ENCODE assay signal across 1 cellular context in the genomic region with DNA sequence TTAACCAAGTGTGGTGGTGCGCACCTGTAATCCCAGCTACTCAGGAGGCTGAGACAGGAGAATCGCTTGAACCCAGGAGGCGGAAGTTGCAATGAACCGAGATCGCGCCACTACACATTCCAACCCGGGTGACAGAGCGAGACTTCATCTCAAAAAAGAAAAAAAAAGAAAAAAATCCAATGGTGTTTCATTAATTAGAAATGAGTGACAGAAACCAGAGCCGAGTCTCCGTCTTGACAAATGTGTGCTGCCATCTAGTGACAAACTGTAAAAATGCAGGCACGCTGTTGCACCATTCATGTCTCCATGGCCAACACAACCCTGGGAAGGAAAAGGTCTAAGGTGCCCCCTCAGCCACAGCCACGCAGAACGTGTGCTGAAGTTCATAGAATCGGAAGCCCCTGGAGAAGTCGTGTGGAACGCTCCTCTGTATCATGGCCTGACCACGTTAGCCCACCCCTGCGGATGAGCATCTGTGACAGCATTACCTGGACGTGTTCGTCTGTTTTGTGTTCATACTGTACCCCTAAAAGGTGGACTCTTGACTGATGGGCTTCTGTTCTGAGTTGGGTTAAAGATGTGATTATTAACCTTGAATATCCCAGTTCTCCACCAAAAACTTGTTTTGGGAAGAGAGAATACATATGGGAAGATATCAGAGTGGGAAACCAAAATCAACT.
TF ChIP-seq lines count a peak whose summit lies in the region.

No MANE protein-coding gene starts in this region.

TF ChIP-seq in GM12878, 131 proteins besides CTCF, POLR2A, EP300 and RAD21 (continued from another document and continues in another):
- TF ChIP-seq, protein P1, sequence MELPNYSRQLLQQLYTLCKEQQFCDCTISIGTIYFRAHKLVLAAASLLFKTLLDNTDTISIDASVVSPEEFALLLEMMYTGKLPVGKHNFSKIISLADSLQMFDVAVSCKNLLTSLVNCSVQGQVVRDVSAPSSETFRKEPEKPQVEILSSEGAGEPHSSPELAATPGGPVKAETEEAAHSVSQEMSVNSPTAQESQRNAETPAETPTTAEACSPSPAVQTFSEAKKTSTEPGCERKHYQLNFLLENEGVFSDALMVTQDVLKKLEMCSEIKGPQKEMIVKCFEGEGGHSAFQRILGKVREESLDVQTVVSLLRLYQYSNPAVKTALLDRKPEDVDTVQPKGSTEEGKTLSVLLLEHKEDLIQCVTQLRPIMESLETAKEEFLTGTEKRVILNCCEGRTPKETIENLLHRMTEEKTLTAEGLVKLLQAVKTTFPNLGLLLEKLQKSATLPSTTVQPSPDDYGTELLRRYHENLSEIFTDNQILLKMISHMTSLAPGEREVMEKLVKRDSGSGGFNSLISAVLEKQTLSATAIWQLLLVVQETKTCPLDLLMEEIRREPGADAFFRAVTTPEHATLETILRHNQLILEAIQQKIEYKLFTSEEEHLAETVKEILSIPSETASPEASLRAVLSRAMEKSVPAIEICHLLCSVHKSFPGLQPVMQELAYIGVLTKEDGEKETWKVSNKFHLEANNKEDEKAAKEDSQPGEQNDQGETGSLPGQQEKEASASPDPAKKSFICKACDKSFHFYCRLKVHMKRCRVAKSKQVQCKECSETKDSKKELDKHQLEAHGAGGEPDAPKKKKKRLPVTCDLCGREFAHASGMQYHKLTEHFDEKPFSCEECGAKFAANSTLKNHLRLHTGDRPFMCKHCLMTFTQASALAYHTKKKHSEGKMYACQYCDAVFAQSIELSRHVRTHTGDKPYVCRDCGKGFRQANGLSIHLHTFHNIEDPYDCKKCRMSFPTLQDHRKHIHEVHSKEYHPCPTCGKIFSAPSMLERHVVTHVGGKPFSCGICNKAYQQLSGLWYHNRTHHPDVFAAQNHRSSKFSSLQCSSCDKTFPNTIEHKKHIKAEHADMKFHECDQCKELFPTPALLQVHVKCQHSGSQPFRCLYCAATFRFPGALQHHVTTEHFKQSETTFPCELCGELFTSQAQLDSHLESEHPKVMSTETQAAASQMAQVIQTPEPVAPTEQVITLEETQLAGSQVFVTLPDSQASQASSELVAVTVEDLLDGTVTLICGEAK (IDR thresholded peaks at IDR 0.05; ENCODE audit: borderline replicate concordance), result no peak
- TF ChIP-seq, protein P2, sequence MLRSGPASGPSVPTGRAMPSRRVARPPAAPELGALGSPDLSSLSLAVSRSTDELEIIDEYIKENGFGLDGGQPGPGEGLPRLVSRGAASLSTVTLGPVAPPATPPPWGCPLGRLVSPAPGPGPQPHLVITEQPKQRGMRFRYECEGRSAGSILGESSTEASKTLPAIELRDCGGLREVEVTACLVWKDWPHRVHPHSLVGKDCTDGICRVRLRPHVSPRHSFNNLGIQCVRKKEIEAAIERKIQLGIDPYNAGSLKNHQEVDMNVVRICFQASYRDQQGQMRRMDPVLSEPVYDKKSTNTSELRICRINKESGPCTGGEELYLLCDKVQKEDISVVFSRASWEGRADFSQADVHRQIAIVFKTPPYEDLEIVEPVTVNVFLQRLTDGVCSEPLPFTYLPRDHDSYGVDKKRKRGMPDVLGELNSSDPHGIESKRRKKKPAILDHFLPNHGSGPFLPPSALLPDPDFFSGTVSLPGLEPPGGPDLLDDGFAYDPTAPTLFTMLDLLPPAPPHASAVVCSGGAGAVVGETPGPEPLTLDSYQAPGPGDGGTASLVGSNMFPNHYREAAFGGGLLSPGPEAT (IDR thresholded peaks at IDR 0.05; ENCODE audit: low read depth), result peak; percentile 44; the same call in 1 of the 2 replicates
- no peak; the same call in 1 of the 2 replicates for TF ChIP-seq ATF7 (IDR thresholded peaks at IDR 0.05; ENCODE audit: low read depth)
- TF ChIP-seq, protein P3, sequence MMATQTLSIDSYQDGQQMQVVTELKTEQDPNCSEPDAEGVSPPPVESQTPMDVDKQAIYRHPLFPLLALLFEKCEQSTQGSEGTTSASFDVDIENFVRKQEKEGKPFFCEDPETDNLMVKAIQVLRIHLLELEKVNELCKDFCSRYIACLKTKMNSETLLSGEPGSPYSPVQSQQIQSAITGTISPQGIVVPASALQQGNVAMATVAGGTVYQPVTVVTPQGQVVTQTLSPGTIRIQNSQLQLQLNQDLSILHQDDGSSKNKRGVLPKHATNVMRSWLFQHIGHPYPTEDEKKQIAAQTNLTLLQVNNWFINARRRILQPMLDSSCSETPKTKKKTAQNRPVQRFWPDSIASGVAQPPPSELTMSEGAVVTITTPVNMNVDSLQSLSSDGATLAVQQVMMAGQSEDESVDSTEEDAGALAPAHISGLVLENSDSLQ (IDR thresholded peaks at IDR 0.05), result peak; percentile 95
- TF ChIP-seq ZNF207 (IDR thresholded peaks at IDR 0.05; ENCODE audit: borderline replicate concordance), result 0 out of 2 replicates have a peak, but pooled peaks have one; percentile 26
- TF ChIP-seq KAT2A (conservative IDR thresholded peaks at IDR 0.05; ENCODE audit: control insufficient read depth, low read depth, low read length), result no peak
- no peak for TF ChIP-seq BCL11A (IDR thresholded peaks at IDR 0.05; ENCODE audit: low read depth, low read length)
- no peak for TF ChIP-seq BACH1 (IDR thresholded peaks at IDR 0.05; ENCODE audit: borderline replicate concordance)
- TF ChIP-seq SREBF1 (IDR thresholded peaks at IDR 0.05; ENCODE audit: low read length), result no peak
- TF ChIP-seq CREM (IDR thresholded peaks at IDR 0.05; ENCODE audit: low read depth), result no peak
- TF ChIP-seq BHLHE40 (IDR thresholded peaks at IDR 0.05; ENCODE audit: borderline replicate concordance in 1 of 2, low read depth in 2 of 2, low read length in 1 of 2), result peak in 1 of 2 experiments; percentile 10; a peak in 1 of 4 replicates
- no peak for TF ChIP-seq CHD2 (IDR thresholded peaks at IDR 0.05; ENCODE audit: borderline replicate concordance, low read depth, low read length)
- TF ChIP-seq POU2F2 (IDR thresholded peaks at IDR 0.05; ENCODE audit: borderline replicate concordance, low read depth, low read length), result 0 out of 3 replicates have a peak, but pooled peaks have one; percentile 13
- no peak for TF ChIP-seq ZNF274 (IDR thresholded peaks at IDR 0.05; ENCODE audit: insufficient read depth, insufficient read length)
- no peak for TF ChIP-seq EGR1 (IDR thresholded peaks at IDR 0.05; ENCODE audit: borderline replicate concordance in 1 of 2, low read depth in 2 of 2, low read length in 2 of 2)
- TF ChIP-seq POLR2AphosphoS5 (IDR thresholded peaks at IDR 0.05; ENCODE audit: low read length), result no peak
- TF ChIP-seq, protein P4, sequence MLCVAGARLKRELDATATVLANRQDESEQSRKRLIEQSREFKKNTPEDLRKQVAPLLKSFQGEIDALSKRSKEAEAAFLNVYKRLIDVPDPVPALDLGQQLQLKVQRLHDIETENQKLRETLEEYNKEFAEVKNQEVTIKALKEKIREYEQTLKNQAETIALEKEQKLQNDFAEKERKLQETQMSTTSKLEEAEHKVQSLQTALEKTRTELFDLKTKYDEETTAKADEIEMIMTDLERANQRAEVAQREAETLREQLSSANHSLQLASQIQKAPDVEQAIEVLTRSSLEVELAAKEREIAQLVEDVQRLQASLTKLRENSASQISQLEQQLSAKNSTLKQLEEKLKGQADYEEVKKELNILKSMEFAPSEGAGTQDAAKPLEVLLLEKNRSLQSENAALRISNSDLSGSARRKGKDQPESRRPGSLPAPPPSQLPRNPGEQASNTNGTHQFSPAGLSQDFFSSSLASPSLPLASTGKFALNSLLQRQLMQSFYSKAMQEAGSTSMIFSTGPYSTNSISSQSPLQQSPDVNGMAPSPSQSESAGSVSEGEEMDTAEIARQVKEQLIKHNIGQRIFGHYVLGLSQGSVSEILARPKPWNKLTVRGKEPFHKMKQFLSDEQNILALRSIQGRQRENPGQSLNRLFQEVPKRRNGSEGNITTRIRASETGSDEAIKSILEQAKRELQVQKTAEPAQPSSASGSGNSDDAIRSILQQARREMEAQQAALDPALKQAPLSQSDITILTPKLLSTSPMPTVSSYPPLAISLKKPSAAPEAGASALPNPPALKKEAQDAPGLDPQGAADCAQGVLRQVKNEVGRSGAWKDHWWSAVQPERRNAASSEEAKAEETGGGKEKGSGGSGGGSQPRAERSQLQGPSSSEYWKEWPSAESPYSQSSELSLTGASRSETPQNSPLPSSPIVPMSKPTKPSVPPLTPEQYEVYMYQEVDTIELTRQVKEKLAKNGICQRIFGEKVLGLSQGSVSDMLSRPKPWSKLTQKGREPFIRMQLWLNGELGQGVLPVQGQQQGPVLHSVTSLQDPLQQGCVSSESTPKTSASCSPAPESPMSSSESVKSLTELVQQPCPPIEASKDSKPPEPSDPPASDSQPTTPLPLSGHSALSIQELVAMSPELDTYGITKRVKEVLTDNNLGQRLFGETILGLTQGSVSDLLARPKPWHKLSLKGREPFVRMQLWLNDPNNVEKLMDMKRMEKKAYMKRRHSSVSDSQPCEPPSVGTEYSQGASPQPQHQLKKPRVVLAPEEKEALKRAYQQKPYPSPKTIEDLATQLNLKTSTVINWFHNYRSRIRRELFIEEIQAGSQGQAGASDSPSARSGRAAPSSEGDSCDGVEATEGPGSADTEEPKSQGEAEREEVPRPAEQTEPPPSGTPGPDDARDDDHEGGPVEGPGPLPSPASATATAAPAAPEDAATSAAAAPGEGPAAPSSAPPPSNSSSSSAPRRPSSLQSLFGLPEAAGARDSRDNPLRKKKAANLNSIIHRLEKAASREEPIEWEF (IDR thresholded peaks at IDR 0.05; ENCODE audit: insufficient replicate concordance, low read depth, low read length), result no peak
- no peak for TF ChIP-seq SUPT20H (IDR thresholded peaks at IDR 0.05; ENCODE audit: borderline replicate concordance, control insufficient read depth, low read depth, low read length)
- TF ChIP-seq, protein P5, sequence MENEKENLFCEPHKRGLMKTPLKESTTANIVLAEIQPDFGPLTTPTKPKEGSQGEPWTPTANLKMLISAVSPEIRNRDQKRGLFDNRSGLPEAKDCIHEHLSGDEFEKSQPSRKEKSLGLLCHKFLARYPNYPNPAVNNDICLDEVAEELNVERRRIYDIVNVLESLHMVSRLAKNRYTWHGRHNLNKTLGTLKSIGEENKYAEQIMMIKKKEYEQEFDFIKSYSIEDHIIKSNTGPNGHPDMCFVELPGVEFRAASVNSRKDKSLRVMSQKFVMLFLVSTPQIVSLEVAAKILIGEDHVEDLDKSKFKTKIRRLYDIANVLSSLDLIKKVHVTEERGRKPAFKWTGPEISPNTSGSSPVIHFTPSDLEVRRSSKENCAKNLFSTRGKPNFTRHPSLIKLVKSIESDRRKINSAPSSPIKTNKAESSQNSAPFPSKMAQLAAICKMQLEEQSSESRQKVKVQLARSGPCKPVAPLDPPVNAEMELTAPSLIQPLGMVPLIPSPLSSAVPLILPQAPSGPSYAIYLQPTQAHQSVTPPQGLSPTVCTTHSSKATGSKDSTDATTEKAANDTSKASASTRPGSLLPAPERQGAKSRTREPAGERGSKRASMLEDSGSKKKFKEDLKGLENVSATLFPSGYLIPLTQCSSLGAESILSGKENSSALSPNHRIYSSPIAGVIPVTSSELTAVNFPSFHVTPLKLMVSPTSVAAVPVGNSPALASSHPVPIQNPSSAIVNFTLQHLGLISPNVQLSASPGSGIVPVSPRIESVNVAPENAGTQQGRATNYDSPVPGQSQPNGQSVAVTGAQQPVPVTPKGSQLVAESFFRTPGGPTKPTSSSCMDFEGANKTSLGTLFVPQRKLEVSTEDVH (IDR thresholded peaks at IDR 0.05; ENCODE audit: low read depth, partially characterized antibody), result no peak
- no peak for TF ChIP-seq GABPA (IDR thresholded peaks at IDR 0.05; ENCODE audit: low read depth)
- TF ChIP-seq SMARCA5 (IDR thresholded peaks at IDR 0.05), result no peak
- TF ChIP-seq FOXM1 (IDR thresholded peaks at IDR 0.05; ENCODE audit: low read depth, low read length), result peak; percentile 28; the same call in 1 of the 2 replicates
- TF ChIP-seq NBN (IDR thresholded peaks at IDR 0.05), result peak; percentile 72; the same call in 1 of the 2 replicates
- TF ChIP-seq, protein P6, sequence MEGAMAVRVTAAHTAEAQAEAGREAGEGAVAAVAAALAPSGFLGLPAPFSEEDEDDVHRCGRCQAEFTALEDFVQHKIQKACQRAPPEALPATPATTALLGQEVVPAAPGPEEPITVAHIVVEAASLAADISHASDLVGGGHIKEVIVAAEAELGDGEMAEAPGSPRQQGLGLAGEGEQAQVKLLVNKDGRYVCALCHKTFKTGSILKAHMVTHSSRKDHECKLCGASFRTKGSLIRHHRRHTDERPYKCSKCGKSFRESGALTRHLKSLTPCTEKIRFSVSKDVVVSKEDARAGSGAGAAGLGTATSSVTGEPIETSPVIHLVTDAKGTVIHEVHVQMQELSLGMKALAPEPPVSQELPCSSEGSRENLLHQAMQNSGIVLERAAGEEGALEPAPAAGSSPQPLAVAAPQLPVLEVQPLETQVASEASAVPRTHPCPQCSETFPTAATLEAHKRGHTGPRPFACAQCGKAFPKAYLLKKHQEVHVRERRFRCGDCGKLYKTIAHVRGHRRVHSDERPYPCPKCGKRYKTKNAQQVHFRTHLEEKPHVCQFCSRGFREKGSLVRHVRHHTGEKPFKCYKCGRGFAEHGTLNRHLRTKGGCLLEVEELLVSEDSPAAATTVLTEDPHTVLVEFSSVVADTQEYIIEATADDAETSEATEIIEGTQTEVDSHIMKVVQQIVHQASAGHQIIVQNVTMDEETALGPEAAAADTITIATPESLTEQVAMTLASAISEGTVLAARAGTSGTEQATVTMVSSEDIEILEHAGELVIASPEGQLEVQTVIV (IDR thresholded peaks at IDR 0.05; ENCODE audit: borderline replicate concordance, partially characterized antibody), result no peak
- no peak for TF ChIP-seq LARP7 (IDR thresholded peaks at IDR 0.05)
- TF ChIP-seq IKZF2 (IDR thresholded peaks at IDR 0.05), result 0 out of 4 replicates have a peak, but pooled peaks of 1 of the 2 experiments have one; percentile 28
- TF ChIP-seq NRF1 (conservative IDR thresholded peaks at IDR 0.05; ENCODE audit: low read depth, low read length), result no peak
- TF ChIP-seq CHD4 (IDR thresholded peaks at IDR 0.05), result no peak
- TF ChIP-seq ASH2L (IDR thresholded peaks at IDR 0.05; ENCODE audit: borderline replicate concordance, low read depth), result no peak
- TF ChIP-seq, protein P7, sequence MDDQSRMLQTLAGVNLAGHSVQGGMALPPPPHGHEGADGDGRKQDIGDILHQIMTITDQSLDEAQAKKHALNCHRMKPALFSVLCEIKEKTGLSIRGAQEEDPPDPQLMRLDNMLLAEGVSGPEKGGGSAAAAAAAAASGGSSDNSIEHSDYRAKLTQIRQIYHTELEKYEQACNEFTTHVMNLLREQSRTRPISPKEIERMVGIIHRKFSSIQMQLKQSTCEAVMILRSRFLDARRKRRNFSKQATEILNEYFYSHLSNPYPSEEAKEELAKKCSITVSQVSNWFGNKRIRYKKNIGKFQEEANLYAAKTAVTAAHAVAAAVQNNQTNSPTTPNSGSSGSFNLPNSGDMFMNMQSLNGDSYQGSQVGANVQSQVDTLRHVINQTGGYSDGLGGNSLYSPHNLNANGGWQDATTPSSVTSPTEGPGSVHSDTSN (IDR thresholded peaks at IDR 0.05; ENCODE audit: insufficient replicate concordance, low read depth, low read length), result peak; percentile 74
- no peak for TF ChIP-seq RBBP5 (conservative IDR thresholded peaks at IDR 0.05)
- no peak for TF ChIP-seq NFYA (IDR thresholded peaks at IDR 0.05; ENCODE audit: borderline replicate concordance, low read depth, low read length)
- no peak for TF ChIP-seq ZNF622 (IDR thresholded peaks at IDR 0.05)
- TF ChIP-seq PAX5 (IDR thresholded peaks at IDR 0.05; ENCODE audit: borderline replicate concordance, low read depth, low read length), result no peak
- no peak for TF ChIP-seq RAD51 (IDR thresholded peaks at IDR 0.05)
- TF ChIP-seq, protein P8, sequence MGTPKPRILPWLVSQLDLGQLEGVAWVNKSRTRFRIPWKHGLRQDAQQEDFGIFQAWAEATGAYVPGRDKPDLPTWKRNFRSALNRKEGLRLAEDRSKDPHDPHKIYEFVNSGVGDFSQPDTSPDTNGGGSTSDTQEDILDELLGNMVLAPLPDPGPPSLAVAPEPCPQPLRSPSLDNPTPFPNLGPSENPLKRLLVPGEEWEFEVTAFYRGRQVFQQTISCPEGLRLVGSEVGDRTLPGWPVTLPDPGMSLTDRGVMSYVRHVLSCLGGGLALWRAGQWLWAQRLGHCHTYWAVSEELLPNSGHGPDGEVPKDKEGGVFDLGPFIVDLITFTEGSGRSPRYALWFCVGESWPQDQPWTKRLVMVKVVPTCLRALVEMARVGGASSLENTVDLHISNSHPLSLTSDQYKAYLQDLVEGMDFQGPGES (IDR thresholded peaks at IDR 0.05), result no peak
- no peak for TF ChIP-seq MYC (IDR thresholded peaks at IDR 0.05; ENCODE audit: insufficient read depth, insufficient read length, insufficient replicate concordance, low read length, severe bottlenecking)
